33 cellular contexts compared by ENCODE assay signal in genomic region chr17:67050066-67050465, GRCh38. TPM values are rescaled to one million over a fixed set of nuclear protein-coding genes. Genes with fewer than 3 reads are reported as not detected.
"Had no signal": no experiment of that assay in that cellular context is flagged by ENCODE, and none has a peak within 500 bp of the region (broad histone marks: within the 10 kb centered on the region; RNA-seq: fewer than 3 reads in every experiment).

No MANE protein-coding gene starts in this region.

- ATAC-seq: activated CD8-positive, alpha-beta T cell treated with anti-CD3 and anti-CD28 coated beads, Interleukin-2, amount 10 ng/mL, durations not matched to agents 7 days and 5 days; activated naive CD4-positive, alpha-beta T cell treated with anti-CD3 and anti-CD28 coated beads, Interleukin-2, amount 50 U/mL, for 72 hours; body of pancreas; PC-3 had no signal

- H3K27ac ChIP-seq: adrenal gland, body of pancreas, breast epithelium, Peyer's patch, SJSA1 had no signal

- FAIRE-seq: astrocyte, TTC549 had no signal

- H3K4me3 ChIP-seq: adrenal gland, body of pancreas, breast epithelium, Peyer's patch, SJSA1 had no signal

- H3K4me1 ChIP-seq: breast epithelium, Peyer's patch, SJSA1 had no signal

- H3K9ac ChIP-seq: SK-N-SH had no signal

- H3K27me3 ChIP-seq: adrenal gland, body of pancreas, breast epithelium, Peyer's patch, SJSA1 had no signal

- H3K36me3 ChIP-seq: adrenal gland, breast epithelium, Peyer's patch, SJSA1 had no signal

- DNase-seq: activated CD4-positive, alpha-beta T cell treated with anti-CD3 and anti-CD28 coated beads, Interleukin-2, amount 10 ng/mL, durations not matched to agents 24 days and 14 days; activated CD4-positive, alpha-beta T cell treated with anti-CD3 and anti-CD28 coated beads, Interleukin-2, amount 50 U/mL, for 4 hours; activated CD8-positive, alpha-beta T cell treated with anti-CD3 and anti-CD28 coated beads, Interleukin-2, amount 10 ng/mL, durations not matched to agents 7 days and 5 days; activated gamma-delta T cell treated with Interleukin-2 at 50 U/mL for 16 hours; activated naive CD4-positive, alpha-beta T cell treated with anti-CD3 and anti-CD28 coated beads for 36 hours; activated T-cell treated with anti-CD3 and anti-CD28 coated beads, Interleukin-2, amount 50 U/mL, for 24 hours; adrenal gland; body of pancreas; caudate nucleus; Karpas-422; KBM-7; MV-4-11; NCI-H1092; NCI-H1436 treated with DMSO at 0.1 percent for 48 hours; NCI-H1694 treated with DMSO at 0.1 percent for 48 hours; NCI-H2029; NCI-H2107; NCI-H2171; NCI-H510A; NCI-H526; NCI-H748 treated with DMSO at 0.1 percent for 48 hours; NK-92 treated with Interleukin-12 subunit alpha and Interleukin-12 subunit beta, amount 100 ng/mL, for 24 hours; PC-3; RPMI8226; SHP77 treated with DMSO at 0.1 percent for 48 hours; SK-N-SH had no signal

RNA-seq across cellular contexts. Expression of gene CACNG1, which starts 5.7 kb away (rescaled TPM):
- total RNA-seq: activated CD4-positive, alpha-beta T cell treated with anti-CD3 and anti-CD28 coated beads, Interleukin-2, amount 10 ng/mL, durations not matched to agents 24 days and 14 days; activated CD8-positive, alpha-beta T cell treated with anti-CD3 and anti-CD28 coated beads, Interleukin-2, amount 10 ng/mL, durations not matched to agents 7 days and 5 days; activated naive CD4-positive, alpha-beta T cell treated with anti-CD3 and anti-CD28 coated beads for 36 hours; activated naive CD4-positive, alpha-beta T cell treated with anti-CD3 and anti-CD28 coated beads, Interleukin-2, amount 50 U/mL, for 72 hours; astrocyte; body of pancreas; breast epithelium; MCF 10A; PC-3; Peyer's patch had no signal
- polyA plus RNA-seq: SK-N-SH had no signal
